8 cellular contexts compared by ENCODE assay signal in the genomic region with DNA sequence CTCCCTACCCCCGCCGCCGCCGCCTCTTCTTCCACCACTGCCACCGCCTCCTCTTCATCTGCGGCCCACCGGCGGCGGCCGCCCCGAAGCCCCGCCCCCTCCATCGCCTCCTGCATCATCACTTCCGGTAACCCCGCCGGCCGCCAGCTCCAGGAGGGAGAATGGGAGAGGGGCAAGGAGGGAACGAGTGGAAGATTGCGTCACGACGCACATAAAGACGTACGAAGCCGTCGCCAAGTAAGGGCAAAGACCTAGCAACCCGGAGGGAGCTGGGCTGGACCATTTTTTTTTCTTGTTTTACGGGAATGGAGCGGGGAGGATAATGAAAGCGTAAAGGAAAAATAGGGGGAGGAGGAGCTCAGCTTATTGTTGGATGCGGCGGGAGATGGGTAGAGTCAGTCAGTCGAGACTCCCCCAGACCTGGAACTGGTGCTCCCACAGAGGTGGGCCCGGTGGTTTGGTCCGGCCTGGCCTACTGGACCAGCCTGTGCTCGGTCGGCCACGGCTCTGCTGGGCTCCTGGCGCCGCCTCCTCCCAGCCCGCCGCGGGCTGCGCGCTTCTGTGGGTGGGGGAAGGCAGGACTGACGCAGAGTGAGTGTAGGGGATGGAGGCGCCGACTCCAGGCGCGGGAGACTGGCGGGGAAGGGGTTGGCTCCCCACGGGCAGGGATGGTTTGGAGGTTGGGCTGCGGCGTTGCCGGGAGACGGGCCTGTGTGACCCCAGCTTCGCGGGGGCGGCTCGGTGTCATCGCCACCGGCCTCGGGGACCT. TPM values are rescaled to one million over a fixed set of nuclear protein-coding genes. Genes with fewer than 3 reads are reported as not detected.
DNase-seq lines count a peak whose midpoint lies in the region; ATAC-seq and TF ChIP-seq lines count a peak whose summit lies in the region.

A gene with protein sequence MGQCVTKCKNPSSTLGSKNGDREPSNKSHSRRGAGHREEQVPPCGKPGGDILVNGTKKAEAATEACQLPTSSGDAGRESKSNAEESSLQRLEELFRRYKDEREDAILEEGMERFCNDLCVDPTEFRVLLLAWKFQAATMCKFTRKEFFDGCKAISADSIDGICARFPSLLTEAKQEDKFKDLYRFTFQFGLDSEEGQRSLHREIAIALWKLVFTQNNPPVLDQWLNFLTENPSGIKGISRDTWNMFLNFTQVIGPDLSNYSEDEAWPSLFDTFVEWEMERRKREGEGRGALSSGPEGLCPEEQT (minus strand): TSS at position 60 of the 769 bp plus-strand sequence. CDS start 37,820 bp downstream, outside the sequence.
A gene with protein sequence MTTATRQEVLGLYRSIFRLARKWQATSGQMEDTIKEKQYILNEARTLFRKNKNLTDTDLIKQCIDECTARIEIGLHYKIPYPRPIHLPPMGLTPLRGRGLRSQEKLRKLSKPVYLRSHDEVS (plus strand): TSS at position 473 of the 769 bp plus-strand sequence. CDS start 14,785 bp downstream, outside the sequence.

- no peaks in the 10 kb centered on the region for H3K9me3 Mint-ChIP-seq in Calu3 (ENCODE audit: low read depth, unreplicated experiment)

- no peaks in the 10 kb centered on the region; the same call in none of the 2 replicates for H3K36me3 ChIP-seq in IMR-90 (ENCODE audit: control insufficient read depth, insufficient read depth, low read length)

- H4K5ac ChIP-seq in IMR-90 (ENCODE audit: low read depth, low read length): peak within 1 kb of the TSS; percentile 98

- POLR2A ChIA-PET in IMR-90 (lab: Charles Lee; ENCODE audit: unreplicated experiment): interaction anchor here (0.6 to 1.0 kb wide), 4 partner anchors 14 to 1307 kb away, joined by 4 to 9 read pairs (median 5); no protein-coding TSS in a partner anchor

- H3K4me1 ChIP-seq in IMR-90 (ENCODE audit: control insufficient read depth, insufficient read depth, low read length) (peaks cover 10% of the 10 kb centered on the region), mononuclear cell (ENCODE audit: insufficient read depth, low read length) (peaks cover 58% of the 10 kb centered on the region)

- peak within 1 kb of the TSS; percentile 99 for H2BK5ac ChIP-seq in IMR-90 (ENCODE audit: low read depth, low read length, poor library complexity, severe bottlenecking)

- H2BK15ac ChIP-seq in IMR-90 (ENCODE audit: low read depth, low read length): peak within 1 kb of the TSS; percentile 100

- H3K4me3 ChIP-seq in IMR-90 (ENCODE audit: insufficient read depth, low read depth, low read length) (peak within 1 kb of the TSS; percentile 100), epithelial cell of esophagus (ENCODE audit: low read length) (peak within 1 kb of the TSS; percentile 84), mononuclear cell (ENCODE audit: low read length) (peak within 1 kb of the TSS; percentile 86)

- peak within 1 kb of the TSS; percentile 100 for H3K4me2 ChIP-seq in IMR-90 (ENCODE audit: low read depth, low read length)

- dilution Hi-C loops in IMR-90 (cut with HindIII; ENCODE audit: low sequenced_read_pairs, unreplicated experiment): no loop called here

- in situ Hi-C loops in IMR-90 (cut with MboI; ENCODE audit: low sequenced_read_pairs): no loop called here

- H3K27ac Mint-ChIP-seq in Calu3 (ENCODE audit: unreplicated experiment): peak within 1 kb of the TSS; percentile 94

- H3K4me1 Mint-ChIP-seq in Calu3 (ENCODE audit: low read depth, unreplicated experiment): peaks cover 66% of the 10 kb centered on the region

- peak within 1 kb of the TSS; percentile 100 for H2BK120ac ChIP-seq in IMR-90 (ENCODE audit: low read depth, low read length)

- peak within 1 kb of the TSS; percentile 100 for H2BK20ac ChIP-seq in IMR-90 (ENCODE audit: low read depth, low read length)

- H4K20me1 ChIP-seq in IMR-90 (ENCODE audit: insufficient read depth, low read length): peaks cover 29% of the 10 kb centered on the region

- intact Hi-C loops in Calu3 (cut with micrococcal nuclease; ENCODE audit: unreplicated experiment) (loop anchor here (2.0 kb wide), 1 partner anchor 22 kb away; no protein-coding TSS in a partner anchor), IMR-90 (cut with micrococcal nuclease) (loop anchor here (1.0 to 5.0 kb wide), 4 partner anchors 49 to 257 kb away; a partner anchor contains a TSS)

- H4K91ac ChIP-seq in IMR-90 (ENCODE audit: insufficient read depth, low read depth, low read length): peak within 1 kb of the TSS; percentile 100

- TF ChIP-seq CTCF in Calu3 (IDR thresholded peaks at IDR 0.05; ENCODE audit: unreplicated experiment) (no peak), IMR-90 (conservative IDR thresholded peaks at IDR 0.05; ENCODE audit: low read depth, low read length) (no peak), epithelial cell of esophagus (IDR thresholded peaks at IDR 0.05; ENCODE audit: insufficient read depth, low read depth, low read length, missing control alignments) (no peak)

- TF ChIP-seq RAD21 in IMR-90 (IDR thresholded peaks at IDR 0.05; ENCODE audit: low read length): no peak

- H3K36me3 Mint-ChIP-seq in Calu3 (ENCODE audit: insufficient read depth, unreplicated experiment): peaks cover 55% of the 10 kb centered on the region

- CTCF ChIA-PET in Calu3 (lab: Charles Lee): interaction anchor here (0.5 to 1.5 kb wide), 9 partner anchors 11 to 1359 kb away, joined by 3 to 7 read pairs (median 5); no protein-coding TSS in a partner anchor
- CTCF ChIA-PET in IMR-90 (lab: Yijun Ruan, JAX): no interaction called here

- H3K18ac ChIP-seq in IMR-90 (ENCODE audit: low read depth, low read length): peak within 1 kb of the TSS; percentile 99

- 0% methylated on average over 11 of the region's 62 CpGs; no CpG with 5 or more reads in 1 of the 2 experiments for WGBS in IMR-90 (ENCODE audit: extremely low coverage in 2 of 2, insufficient read length in 1 of 2), 2 experiments

- H3K27me3 Mint-ChIP-seq in Calu3 (ENCODE audit: unreplicated experiment): no peaks in the 10 kb centered on the region

- peaks cover 44 to 85% of the 10 kb centered on the region in 2 experiments for H3K79me1 ChIP-seq in IMR-90 (ENCODE audit: low read depth in 1 of 2, low read length in 2 of 2)

- H3K27ac ChIP-seq in IMR-90 (ENCODE audit: insufficient read depth, low read length): peak within 1 kb of the TSS; percentile 100

- H2AK5ac ChIP-seq in IMR-90 (ENCODE audit: low read depth, low read length): peak within 1 kb of the TSS; percentile 73

- peak; percentile 58 for ATAC-seq in GM21515 (IDR thresholded peaks at IDR 0.05; ENCODE audit: unreplicated experiment)
- ATAC-seq in IMR-90 (ENCODE audit: low read depth): peak; percentile 87

- H3K9me1 ChIP-seq in IMR-90 (ENCODE audit: insufficient read depth, low read length): peaks cover 12% of the 10 kb centered on the region

- peak within 1 kb of the TSS; percentile 100 for H3K9ac ChIP-seq in IMR-90 (ENCODE audit: low read depth, low read length)

- peak within 1 kb of the TSS; percentile 100 for H3K4ac ChIP-seq in IMR-90 (ENCODE audit: low read depth, low read length)

- H3K9me3 ChIP-seq in IMR-90 (ENCODE audit: control insufficient read depth, insufficient read depth, low read length) (no peaks in the 10 kb centered on the region), mononuclear cell (ENCODE audit: low read depth, low read length) (no peaks in the 10 kb centered on the region)

- peak within 1 kb of the TSS; percentile 88 to 100 for H4K8ac ChIP-seq in IMR-90 (ENCODE audit: low read depth in 2 of 2, low read length in 2 of 2)

- H3K56ac ChIP-seq in IMR-90 (ENCODE audit: extremely low read depth, insufficient read depth, low read length): peak within 1 kb of the TSS; percentile 100

- peak; percentile 96 for DNase-seq in Calu3
- DNase-seq in IMR-90: peak; percentile 100
- DNase-seq in OCI-M1 (lab: John Stamatoyannopoulos, UW): peak; percentile 97
- DNase-seq in activated T-cell treated with anti-CD3 and anti-CD28 coated beads for 24 hours (ENCODE audit: low read depth): peak; percentile 89
- peak; percentile 98 for DNase-seq in epithelial cell of esophagus (ENCODE audit: low read depth)
- DNase-seq in stimulated activated CD8-positive, alpha-beta memory T cell treated with anti-CD3 and anti-CD28 coated beads, Interleukin-4, amount 100 ng/mL, for 1 hour (ENCODE audit: low read depth in 2 of 2, low spot score in 1 of 2): peak; percentile 67 to 75

- no TSS peak for BruUV-seq in Calu3 (replicated peaks; lab: Mats Ljungman, UMichigan)
- BruUV-seq in IMR-90 (replicated peaks; lab: Mats Ljungman, UMichigan): no TSS peak

- H3K27me3 ChIP-seq in IMR-90 (ENCODE audit: control insufficient read depth, insufficient read depth, low read length): no peaks in the 10 kb centered on the region
- H3K27me3 ChIP-seq in mononuclear cell (ENCODE audit: insufficient read depth, low read length): no peaks in the 10 kb centered on the region

- H3K4me3 Mint-ChIP-seq in Calu3 (ENCODE audit: low read depth, unreplicated experiment): peak within 1 kb of the TSS; percentile 75

- H2AK9ac ChIP-seq in IMR-90 (replicated peaks; ENCODE audit: low read depth, low read length, poor library complexity): peak within 1 kb of the TSS; percentile 99

- peak; percentile 96 for TF ChIP-seq POLR2A in IMR-90 (IDR thresholded peaks at IDR 0.05; ENCODE audit: low read depth, low read length)

- H3K23ac ChIP-seq in IMR-90 (ENCODE audit: low read depth, low read length): peak within 1 kb of the TSS; percentile 100

- H2AFZ ChIP-seq in IMR-90 (replicated peaks; ENCODE audit: low read length, poor library complexity): peak within 1 kb of the TSS; percentile 97

- peak within 1 kb of the TSS; percentile 100 for H3K14ac ChIP-seq in IMR-90 (replicated peaks; ENCODE audit: low read depth, low read length)

TF ChIP-seq in IMR-90, 13 proteins besides CTCF, POLR2A, EP300 and RAD21 (continues in another document):
- peak; percentile 5; the same call in 1 of the 2 replicates for TF ChIP-seq SMC3 (IDR thresholded peaks at IDR 0.05; ENCODE audit: low read depth, low read length)
- TF ChIP-seq CHD1 (IDR thresholded peaks at IDR 0.05; ENCODE audit: low read depth, low read length): peak; percentile 93
- peak; percentile 52; the same call in 1 of the 2 replicates for TF ChIP-seq FOS (IDR thresholded peaks at IDR 0.05; ENCODE audit: low read depth, low read length)
- TF ChIP-seq MAFK (IDR thresholded peaks at IDR 0.05; ENCODE audit: low read depth, low read length): no peak
- peak; percentile 89 for TF ChIP-seq BHLHE40 (IDR thresholded peaks at IDR 0.05; ENCODE audit: low read depth, low read length)
- no peak for TF ChIP-seq RCOR1 (IDR thresholded peaks at IDR 0.05; ENCODE audit: insufficient replicate concordance, low read length)

RNA-seq across cellular contexts. Expression of the first gene that starts in this region (rescaled TPM):
- 17.0 and 21.0 TPM in 2 replicates for total RNA-seq in Calu3 (2022)
- total RNA-seq in IMR-90 (2012; rRNA removed): 42.3 and 51.7 TPM in 2 replicates
- 7.4 and 8.1 TPM in 2 replicates for polyA plus RNA-seq in IMR-90 (2012; rRNA removed)
- polyA plus RNA-seq in IMR-90 (2012; cell fraction: cytosol; rRNA removed): 2.8 and 4.2 TPM in 2 replicates
- 4.4 and 12.9 TPM in 2 replicates for polyA plus RNA-seq in IMR-90 (2012; cell fraction: nucleus; rRNA removed; ENCODE audit: low replicate concordance)
- total RNA-seq in mononuclear cell: 7.1 TPM

RNA-seq across cellular contexts. Expression of the second gene that starts in this region (rescaled TPM):
- 33.4 and 36.5 TPM in 2 replicates for total RNA-seq in Calu3 (2022)
- total RNA-seq in IMR-90 (2012; rRNA removed): 35.0 and 43.6 TPM in 2 replicates
- polyA plus RNA-seq in IMR-90 (2012; rRNA removed): 15.8 and 19.0 TPM in 2 replicates
- 7.2 and 10.4 TPM in 2 replicates for polyA plus RNA-seq in IMR-90 (2012; cell fraction: cytosol; rRNA removed)
- polyA plus RNA-seq in IMR-90 (2012; cell fraction: nucleus; rRNA removed; ENCODE audit: low replicate concordance): 3.3 and 13.6 TPM in 2 replicates
- 22.7 TPM for total RNA-seq in mononuclear cell

Comparison
In these comparisons a context has a peak if more than half of its experiments do, and no peak if none do; other contexts are left out.
1. Peak in every context shown above with its lines: DNase-seq, ATAC-seq, H3K4me3 ChIP-seq and H3K27ac ChIP-seq.